11 cellular contexts compared by ENCODE assay signal in the genomic region with DNA sequence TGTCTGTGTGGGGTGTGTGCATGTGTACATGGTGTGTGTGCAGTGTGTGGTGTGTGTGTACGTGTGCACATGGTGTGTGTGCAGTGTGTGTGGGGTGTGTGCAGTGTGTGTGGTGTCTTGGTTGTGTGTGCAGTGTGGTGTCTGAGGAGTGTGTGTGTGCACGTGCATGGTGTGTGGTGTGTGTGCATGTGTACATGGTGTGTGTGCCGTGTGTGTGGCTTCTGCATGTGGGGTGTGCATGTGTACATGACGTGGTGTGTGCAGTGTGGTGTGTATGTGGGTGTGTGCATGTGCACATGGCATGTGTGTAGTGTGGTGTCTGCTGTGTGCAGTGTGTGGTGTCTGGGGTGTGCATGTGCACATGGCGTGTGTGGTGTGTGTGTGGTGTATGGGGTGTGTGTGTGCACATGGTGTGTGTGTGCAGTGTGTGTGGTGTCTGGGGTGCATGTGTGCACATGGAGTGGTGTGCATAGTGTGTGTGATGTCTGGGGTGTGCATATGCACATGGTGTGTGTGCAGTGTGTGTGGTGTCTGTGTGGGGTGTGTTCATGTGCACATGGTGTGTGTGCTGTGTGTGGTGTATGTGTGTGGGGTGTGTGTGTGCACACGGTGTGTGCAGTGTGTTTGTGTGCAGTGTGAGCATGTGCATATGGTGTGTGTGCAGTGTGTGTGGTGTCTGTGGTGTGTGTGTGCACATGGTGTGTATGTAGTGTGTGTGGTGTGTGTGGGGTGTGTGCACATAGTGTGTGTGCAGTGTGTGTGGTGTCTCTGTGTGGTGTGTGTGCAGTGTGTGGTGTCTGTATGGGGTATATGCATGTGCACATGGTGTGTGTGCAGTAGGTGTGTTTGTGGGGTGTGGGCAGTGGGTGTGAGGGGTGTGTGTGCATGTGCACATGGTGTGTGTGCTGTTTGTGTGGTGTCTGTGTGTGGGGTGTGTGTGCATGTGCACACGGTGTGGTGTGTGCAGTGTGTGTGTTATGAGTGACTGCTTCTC. TPM values are rescaled to one million over a fixed set of nuclear protein-coding genes. Genes with fewer than 3 reads are reported as not detected.
DNase-seq lines count a peak whose midpoint lies in the region; ATAC-seq, FAIRE-seq and TF ChIP-seq lines count a peak whose summit lies in the region.
"Had no signal": no experiment of that assay in that cellular context is flagged by ENCODE, and none has a peak within 500 bp of the region (broad histone marks: within the 10 kb centered on the region; RNA-seq: fewer than 3 reads in every experiment).

No MANE protein-coding gene starts in this region.

- H3K9me3 ChIP-seq in kidney (ENCODE audit: control insufficient read depth in 1 of 2, low read length in 2 of 2): peaks cover 0 to 7% of the 10 kb centered on the region in 2 donors

- H3K9ac ChIP-seq in kidney (ENCODE audit: low read length in 2 of 2): no peak overlapping the region

- FAIRE-seq in kidney (lab: Jason Lieb, UNC): no peak

- DNase-seq in activated naive CD4-positive, alpha-beta T cell treated with anti-CD3 and anti-CD28 coated beads, Interleukin-2, amount 50 U/mL, for 72 hours (ENCODE audit: low spot score in 2 of 2): no peak
- no peak for DNase-seq in activated naive CD4-positive, alpha-beta T cell treated with anti-CD3 and anti-CD28 coated beads for 36 hours
- peak; percentile 1 for DNase-seq in activated CD8-positive, alpha-beta T cell treated with anti-CD3 and anti-CD28 coated beads for 36 hours
- DNase-seq in kidney: peak; percentile 81
- DNase-seq in ureter (ENCODE audit: low spot score): peak; percentile 44
- DNase-seq in DMS153 (lab: John Stamatoyannopoulos, UW): no peak
- DNase-seq in OCI-M2 (lab: John Stamatoyannopoulos, UW; ENCODE audit: unreplicated experiment): no peak
- no peak for DNase-seq in NOMO-1 (lab: John Stamatoyannopoulos, UW; ENCODE audit: unreplicated experiment in 2 of 2)

- H3K27ac Mint-ChIP-seq in activated naive CD4-positive, alpha-beta T cell treated with anti-CD3 and anti-CD28 coated beads, Interleukin-2, amount 50 U/mL, for 72 hours: no peak overlapping the region
- no peak overlapping the region for H3K27ac Mint-ChIP-seq in activated naive CD4-positive, alpha-beta T cell treated with anti-CD3 and anti-CD28 coated beads for 36 hours
- H3K27ac Mint-ChIP-seq in activated CD8-positive, alpha-beta T cell treated with anti-CD3 and anti-CD28 coated beads for 36 hours: no peak overlapping the region
- H3K27ac Mint-ChIP-seq: nephron had no signal

- H3K27ac ChIP-seq in kidney (ENCODE audit: low read depth in 2 of 2, low read length in 2 of 2): no peak overlapping the region
- H3K27ac ChIP-seq: C4-2B, cardiac muscle cell had no signal

- CTCF ChIA-PET in activated naive CD4-positive, alpha-beta T cell treated with anti-CD3 and anti-CD28 coated beads for 36 hours (lab: Charles Lee): no interaction called here
- CTCF ChIA-PET in activated CD8-positive, alpha-beta T cell treated with anti-CD3 and anti-CD28 coated beads for 36 hours (lab: Charles Lee): no interaction called here

- no peak for TF ChIP-seq CTCF in activated CD8-positive, alpha-beta T cell treated with anti-CD3 and anti-CD28 coated beads for 36 hours (IDR thresholded peaks at IDR 0.05)
- TF ChIP-seq CTCF in kidney (IDR thresholded peaks at IDR 0.05; ENCODE audit: borderline replicate concordance, extremely low read depth, insufficient read depth): no peak

- no peaks in the 10 kb centered on the region for H3K4me1 ChIP-seq in kidney (ENCODE audit: control insufficient read depth in 1 of 2, insufficient read depth in 1 of 2, low read depth in 1 of 2, low read length in 2 of 2)

- ATAC-seq in activated naive CD4-positive, alpha-beta T cell treated with anti-CD3 and anti-CD28 coated beads, Interleukin-2, amount 50 U/mL, for 72 hours: peak; percentile 63 to 70
- peak; percentile 51 for ATAC-seq in activated CD8-positive, alpha-beta T cell treated with anti-CD3 and anti-CD28 coated beads for 36 hours

- no peak overlapping the region for H3K4me3 ChIP-seq in kidney (ENCODE audit: low read length in 2 of 2)
- H3K4me3 ChIP-seq: cardiac muscle cell had no signal

- H3K4me1 Mint-ChIP-seq in activated naive CD4-positive, alpha-beta T cell treated with anti-CD3 and anti-CD28 coated beads for 36 hours (ENCODE audit: low read depth): no peaks in the 10 kb centered on the region
- H3K4me1 Mint-ChIP-seq in activated CD8-positive, alpha-beta T cell treated with anti-CD3 and anti-CD28 coated beads for 36 hours (ENCODE audit: low read depth): peaks cover 3% of the 10 kb centered on the region
- H3K4me1 Mint-ChIP-seq: nephron had no signal

- H3K27me3 Mint-ChIP-seq in activated naive CD4-positive, alpha-beta T cell treated with anti-CD3 and anti-CD28 coated beads for 36 hours (ENCODE audit: low read depth): peaks cover 2% of the 10 kb centered on the region
- no peaks in the 10 kb centered on the region for H3K27me3 Mint-ChIP-seq in activated CD8-positive, alpha-beta T cell treated with anti-CD3 and anti-CD28 coated beads for 36 hours

- intact Hi-C loops in activated naive CD4-positive, alpha-beta T cell treated with anti-CD3 and anti-CD28 coated beads for 36 hours (cut with micrococcal nuclease): no loop called here
- intact Hi-C loops in activated CD8-positive, alpha-beta T cell treated with anti-CD3 and anti-CD28 coated beads for 36 hours (cut with micrococcal nuclease): no loop called here
- intact Hi-C loops in kidney (cut with DNase I): no loop called here

- H3K36me3 Mint-ChIP-seq in activated naive CD4-positive, alpha-beta T cell treated with anti-CD3 and anti-CD28 coated beads, Interleukin-2, amount 50 U/mL, for 72 hours: no peaks in the 10 kb centered on the region
- H3K36me3 Mint-ChIP-seq in activated naive CD4-positive, alpha-beta T cell treated with anti-CD3 and anti-CD28 coated beads for 36 hours (ENCODE audit: low read depth): no peaks in the 10 kb centered on the region
- no peaks in the 10 kb centered on the region for H3K36me3 Mint-ChIP-seq in activated CD8-positive, alpha-beta T cell treated with anti-CD3 and anti-CD28 coated beads for 36 hours (ENCODE audit: low read depth)

- H3K9me3 Mint-ChIP-seq in activated naive CD4-positive, alpha-beta T cell treated with anti-CD3 and anti-CD28 coated beads, Interleukin-2, amount 50 U/mL, for 72 hours: no peaks in the 10 kb centered on the region
- peaks cover 2% of the 10 kb centered on the region for H3K9me3 Mint-ChIP-seq in activated naive CD4-positive, alpha-beta T cell treated with anti-CD3 and anti-CD28 coated beads for 36 hours
- H3K9me3 Mint-ChIP-seq in activated CD8-positive, alpha-beta T cell treated with anti-CD3 and anti-CD28 coated beads for 36 hours: no peaks in the 10 kb centered on the region

- no peaks in the 10 kb centered on the region for H3K36me3 ChIP-seq in kidney (ENCODE audit: control insufficient read depth in 1 of 2, insufficient read depth in 2 of 2, low read length in 2 of 2)
- H3K36me3 ChIP-seq: cardiac muscle cell had no signal

- POLR2A ChIA-PET in activated CD8-positive, alpha-beta T cell treated with anti-CD3 and anti-CD28 coated beads for 36 hours (lab: Charles Lee): no interaction called here

- no peak overlapping the region for H3K4me3 Mint-ChIP-seq in activated naive CD4-positive, alpha-beta T cell treated with anti-CD3 and anti-CD28 coated beads for 36 hours
- H3K4me3 Mint-ChIP-seq in activated CD8-positive, alpha-beta T cell treated with anti-CD3 and anti-CD28 coated beads for 36 hours: no peak overlapping the region
- H3K4me3 Mint-ChIP-seq: nephron had no signal

RNA-seq across cellular contexts. Expression of gene ZNG1F, which starts 40.6 kb away (rescaled TPM):
- 10 to 100 TPM; 16.6 to 18.1 TPM for total RNA-seq in activated naive CD4-positive, alpha-beta T cell treated with anti-CD3 and anti-CD28 coated beads, Interleukin-2, amount 50 U/mL, for 72 hours
- 10 to 100 TPM in 1 of 2 experiments, 1 to 10 TPM in 1; 8.5 to 11.5 TPM for total RNA-seq in activated naive CD4-positive, alpha-beta T cell treated with anti-CD3 and anti-CD28 coated beads for 36 hours
- 10 to 100 TPM; 19.5 to 19.9 TPM for total RNA-seq in activated CD8-positive, alpha-beta T cell treated with anti-CD3 and anti-CD28 coated beads for 36 hours
- total RNA-seq in kidney: 9.3 TPM
- polyA plus RNA-seq in kidney (ENCODE audit: insufficient read depth, low read depth, low replicate concordance): 40.2 TPM
- total RNA-seq in ureter: 27.5 TPM

Comparison
In these comparisons a context has a peak if more than half of its experiments do, and no peak if none do; other contexts are left out.
1. DNase-seq: peak in activated CD8-positive, alpha-beta T cell treated with anti-CD3 and anti-CD28 coated beads for 36 hours (single experiment), kidney (single experiment) and ureter (single experiment); none in activated naive CD4-positive, alpha-beta T cell treated with anti-CD3 and anti-CD28 coated beads, Interleukin-2, amount 50 U/mL, for 72 hours (0 of 2), activated naive CD4-positive, alpha-beta T cell treated with anti-CD3 and anti-CD28 coated beads for 36 hours (single experiment), DMS153 (single experiment), OCI-M2 (single experiment) and NOMO-1 (0 of 2).